ENCODE assay signal across 25 cellular contexts in the genomic region with DNA sequence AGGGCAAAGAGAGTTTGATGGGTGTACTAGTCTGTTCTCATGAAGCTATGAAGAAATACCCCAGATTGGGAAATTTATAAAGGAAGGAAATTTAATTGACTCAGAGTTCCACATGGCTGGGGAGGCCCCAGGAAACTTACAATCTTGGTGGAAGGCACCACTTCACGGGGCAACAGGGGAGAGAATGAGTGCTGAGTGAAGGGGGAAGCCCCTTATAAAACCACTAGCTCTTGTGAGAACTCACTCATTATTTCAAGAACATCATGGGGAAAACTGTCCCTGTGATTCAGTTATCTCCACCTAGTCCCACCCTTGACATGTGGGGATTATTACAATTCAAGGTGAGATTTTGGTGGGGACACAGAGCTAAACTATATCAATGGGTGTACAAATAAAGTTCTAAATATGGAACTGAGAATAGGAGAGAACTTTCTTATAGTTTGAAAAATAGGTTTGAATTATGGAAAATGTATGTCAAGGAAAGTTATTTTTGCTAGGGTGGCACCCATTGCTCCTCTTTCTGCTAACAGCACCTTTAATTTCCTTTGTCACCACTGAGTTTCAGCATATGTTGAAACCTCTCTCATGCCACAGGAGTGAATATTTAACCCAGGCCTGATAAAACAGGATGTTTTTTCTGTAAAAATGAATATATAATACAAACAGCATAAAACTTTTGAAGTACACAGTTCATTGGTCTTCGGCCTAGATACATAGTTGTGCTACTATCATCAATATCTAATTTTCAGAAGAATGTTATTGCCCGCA.
DNase-seq lines count a peak whose midpoint lies in the region; ATAC-seq and TF ChIP-seq lines count a peak whose summit lies in the region.
"Had no signal": no experiment of that assay in that cellular context is flagged by ENCODE, and none has a peak within 500 bp of the region (broad histone marks: within the 10 kb centered on the region; RNA-seq: fewer than 3 reads in every experiment).

No MANE protein-coding gene starts in this region.

- H3K9me3 Mint-ChIP-seq in activated naive CD4-positive, alpha-beta T cell treated with anti-CD3 and anti-CD28 coated beads for 36 hours, result peaks cover 13% of the 10 kb centered on the region
- H3K9me3 Mint-ChIP-seq in activated naive CD8-positive, alpha-beta T cell treated with anti-CD3 and anti-CD28 coated beads for 36 hours, result peaks cover 10% of the 10 kb centered on the region

- H3K4me1 Mint-ChIP-seq in activated naive CD4-positive, alpha-beta T cell treated with anti-CD3 and anti-CD28 coated beads for 36 hours (ENCODE audit: low read depth), result peaks cover 2% of the 10 kb centered on the region
- H3K4me1 Mint-ChIP-seq in activated naive CD8-positive, alpha-beta T cell treated with anti-CD3 and anti-CD28 coated beads for 36 hours, result no peaks in the 10 kb centered on the region
- H3K4me1 Mint-ChIP-seq: CD4-positive, CD25-positive, alpha-beta regulatory T cell; GM23338 had no signal

- H3K27me3 Mint-ChIP-seq in activated naive CD4-positive, alpha-beta T cell treated with anti-CD3 and anti-CD28 coated beads for 36 hours (ENCODE audit: low read depth), result no peaks in the 10 kb centered on the region
- no peaks in the 10 kb centered on the region for H3K27me3 Mint-ChIP-seq in activated naive CD8-positive, alpha-beta T cell treated with anti-CD3 and anti-CD28 coated beads for 36 hours
- H3K27me3 Mint-ChIP-seq: CD4-positive, CD25-positive, alpha-beta regulatory T cell had no signal

- H3K27ac Mint-ChIP-seq in activated naive CD4-positive, alpha-beta T cell treated with anti-CD3 and anti-CD28 coated beads for 36 hours, result no peak overlapping the region
- peak overlapping the region; percentile 57 for H3K27ac Mint-ChIP-seq in activated naive CD8-positive, alpha-beta T cell treated with anti-CD3 and anti-CD28 coated beads for 36 hours
- H3K27ac Mint-ChIP-seq: GM23338, H9 had no signal

- H3K36me3 ChIP-seq in left lung, result no peaks in the 10 kb centered on the region
- H3K36me3 ChIP-seq: BLaER1, MG63, SJCRH30 had no signal

- no peak overlapping the region for H3K27ac ChIP-seq in left lung
- H3K27ac ChIP-seq: BLaER1, PC-9, SJCRH30 had no signal

- H3K4me3 ChIP-seq in left lung, result no peak overlapping the region
- H3K4me3 ChIP-seq: BLaER1, GM23338, K562, MG63, PC-9, SJCRH30 had no signal

- H3K27me3 ChIP-seq in left lung, result no peaks in the 10 kb centered on the region
- H3K27me3 ChIP-seq: BLaER1, MG63, SJCRH30 had no signal

- CTCF ChIA-PET in activated naive CD4-positive, alpha-beta T cell treated with anti-CD3 and anti-CD28 coated beads for 36 hours (lab: Charles Lee), result interaction anchor here (0.5 kb wide), 1 partner anchor 22 kb away, joined by 3 read pairs; no protein-coding TSS in a partner anchor

- peaks cover 0 to 22% of the 10 kb centered on the region in 2 donors for H3K9me3 ChIP-seq in left lung
- H3K9me3 ChIP-seq: MG63 had no signal

- intact Hi-C loops in activated naive CD4-positive, alpha-beta T cell treated with anti-CD3 and anti-CD28 coated beads for 36 hours (cut with micrococcal nuclease), result no loop called here
- intact Hi-C loops in left lung (cut with DNase I), result no loop called here

- no peak overlapping the region for H3K4me3 Mint-ChIP-seq in activated naive CD4-positive, alpha-beta T cell treated with anti-CD3 and anti-CD28 coated beads for 36 hours
- no peak overlapping the region for H3K4me3 Mint-ChIP-seq in activated naive CD8-positive, alpha-beta T cell treated with anti-CD3 and anti-CD28 coated beads for 36 hours
- H3K4me3 Mint-ChIP-seq: CD4-positive, CD25-positive, alpha-beta regulatory T cell; GM23338; H9 had no signal

- no peaks in the 10 kb centered on the region for H3K36me3 Mint-ChIP-seq in activated naive CD4-positive, alpha-beta T cell treated with anti-CD3 and anti-CD28 coated beads for 36 hours (ENCODE audit: low read depth)
- no peaks in the 10 kb centered on the region for H3K36me3 Mint-ChIP-seq in activated naive CD8-positive, alpha-beta T cell treated with anti-CD3 and anti-CD28 coated beads for 36 hours
- H3K36me3 Mint-ChIP-seq: CD4-positive, CD25-positive, alpha-beta regulatory T cell had no signal

- no peaks in the 10 kb centered on the region for H3K4me1 ChIP-seq in left lung
- H3K4me1 ChIP-seq: BLaER1, SJCRH30 had no signal

- no peak for TF ChIP-seq CTCF in left lung (IDR thresholded peaks at IDR 0.05)

- DNase-seq in activated naive CD4-positive, alpha-beta T cell treated with anti-CD3 and anti-CD28 coated beads for 36 hours, result peak; percentile 42
- DNase-seq in activated naive CD4-positive, alpha-beta T cell treated with anti-CD3 and anti-CD28 coated beads, Interleukin-2, amount 50 U/mL, for 16 hours, result no peak
- peak; percentile 9 for DNase-seq in activated naive CD8-positive, alpha-beta T cell treated with anti-CD3 and anti-CD28 coated beads for 36 hours
- no peak for DNase-seq in left lung
- DNase-seq: CD4-positive, CD25-positive, alpha-beta regulatory T cell; DMS153; H9; MG63; NCI-H1048; NCI-H1417; NCI-H1694; NCI-H2029 treated with DMSO at 0.1 percent for 48 hours; NCI-H446 treated with DMSO at 0.1 percent for 48 hours; NCI-H526; PC-9 had no signal

- ATAC-seq in GM21786 (IDR thresholded peaks at IDR 0.05; ENCODE audit: unreplicated experiment) (peak; percentile 58), GM18909 (IDR thresholded peaks at IDR 0.05; ENCODE audit: poor library complexity, unreplicated experiment) (no peak), HG03095 (IDR thresholded peaks at IDR 0.05; ENCODE audit: unreplicated experiment) (no peak), left lung (no peak)
- ATAC-seq: GM23338, HepG2, K562, Right ventricle myocardium inferior, SK-N-SH treated with all-trans-retinoic acid at 6 μM for 48 hours had no signal

Comparison
In these comparisons a context has a peak if more than half of its experiments do, and no peak if none do; other contexts are left out.
1. DNase-seq: peak in activated naive CD4-positive, alpha-beta T cell treated with anti-CD3 and anti-CD28 coated beads for 36 hours (single experiment) and activated naive CD8-positive, alpha-beta T cell treated with anti-CD3 and anti-CD28 coated beads for 36 hours (single experiment); none in activated naive CD4-positive, alpha-beta T cell treated with anti-CD3 and anti-CD28 coated beads, Interleukin-2, amount 50 U/mL, for 16 hours (single experiment) and left lung (0 of 2).